In genomic region chr10:80186364-80187012, GRCh38 we compare ENCODE assay signal across 8 cellular contexts. TPM values are rescaled to one million over a fixed set of nuclear protein-coding genes. Genes with fewer than 3 reads are reported as not detected.
A peak's percentile ranks its signal among the peaks of the same experiment; 100 is the strongest.
DNase-seq lines count a peak whose midpoint lies in the region; ATAC-seq and TF ChIP-seq lines count a peak whose summit lies in the region.

No MANE protein-coding gene starts in this region.

- H3K27ac ChIP-seq in CD4-positive, alpha-beta memory T cell (ENCODE audit: low read depth, low read length), result peak overlapping the region; percentile 59
- H3K27ac ChIP-seq in PC-3 (ENCODE audit: low read length), result no peak overlapping the region
- peak overlapping the region; percentile 5 for H3K27ac ChIP-seq in duodenal mucosa (ENCODE audit: low read depth, low read length)
- no peak overlapping the region for H3K27ac ChIP-seq in trophoblast cell (ENCODE audit: low read depth, low read length)

- H3K79me2 ChIP-seq in PC-3 (ENCODE audit: low read length), result peaks cover 98% of the 10 kb centered on the region
- peaks cover 9% of the 10 kb centered on the region for H3K79me2 ChIP-seq in trophoblast cell (ENCODE audit: control insufficient read depth, insufficient read depth, low read length, poor library complexity)

- no peak overlapping the region for H3K23ac ChIP-seq in trophoblast cell (ENCODE audit: low read length)

- peaks cover 57 to 88% (median 75%) of the 10 kb centered on the region in 4 donors for H3K4me1 Mint-ChIP-seq in CD4-positive, alpha-beta memory T cell

- no peak overlapping the region for H2AFZ ChIP-seq in PC-3 (ENCODE audit: low read length)
- no peak overlapping the region for H2AFZ ChIP-seq in trophoblast cell (ENCODE audit: insufficient read depth, low read length, poor library complexity)

- no peak overlapping the region for H3K18ac ChIP-seq in trophoblast cell (ENCODE audit: low read length)

- H3K4me3 ChIP-seq in CD4-positive, alpha-beta memory T cell (ENCODE audit: low read length in 2 of 2), result peak overlapping the region in 1 of 2 donors; percentile 16
- H3K4me3 ChIP-seq in PC-3 (ENCODE audit: low read length), result no peak overlapping the region
- no peak overlapping the region for H3K4me3 ChIP-seq in duodenal mucosa (ENCODE audit: low read depth in 1 of 2, low read length in 2 of 2)
- H3K4me3 ChIP-seq in trophoblast cell (ENCODE audit: low read depth, low read length), result no peak overlapping the region

- BruUV-seq in PC-3 (replicated peaks; lab: Mats Ljungman, UMichigan), result no TSS peak

- H3K27me3 ChIP-seq in CD4-positive, alpha-beta memory T cell (ENCODE audit: insufficient read depth, low read length), result no peaks in the 10 kb centered on the region
- no peaks in the 10 kb centered on the region for H3K27me3 ChIP-seq in PC-3 (ENCODE audit: low read length)
- H3K27me3 ChIP-seq in duodenal mucosa (ENCODE audit: control insufficient read depth in 1 of 2, insufficient read depth in 2 of 2, low read length in 2 of 2), result no peaks in the 10 kb centered on the region
- H3K27me3 ChIP-seq in trophoblast cell (ENCODE audit: insufficient read depth, low read length), result no peaks in the 10 kb centered on the region

- H4K8ac ChIP-seq in trophoblast cell (ENCODE audit: low read depth, low read length), result no peak overlapping the region

- TF ChIP-seq CTCF in PC-3 (conservative IDR thresholded peaks at IDR 0.05; ENCODE audit: low read depth, low read length), result no peak

- no peak overlapping the region for H2BK12ac ChIP-seq in trophoblast cell (ENCODE audit: low read length)

- H2BK5ac ChIP-seq in trophoblast cell (ENCODE audit: low read depth, low read length, poor library complexity), result no peak overlapping the region

- H3K36me3 ChIP-seq in CD4-positive, alpha-beta memory T cell (ENCODE audit: insufficient read depth, low read length), result no peaks in the 10 kb centered on the region
- H3K36me3 ChIP-seq in PC-3 (ENCODE audit: low read depth, low read length) (peaks cover 43% of the 10 kb centered on the region), duodenal mucosa (ENCODE audit: control insufficient read depth in 1 of 2, insufficient read depth in 2 of 2, low read length in 2 of 2) (peaks cover 0 to 15% of the 10 kb centered on the region in 2 donors), trophoblast cell (ENCODE audit: control insufficient read depth in 1 of 2, insufficient read depth in 2 of 2, low read length in 2 of 2) (no peaks in the 10 kb centered on the region)

- intact Hi-C loops in CD4-positive, alpha-beta memory T cell (cut with micrococcal nuclease), result loop anchor here (1.0 to 5.0 kb wide), 5 partner anchors 10 to 107 kb away; partner anchors contain the start of gene ANXA11
- intact Hi-C loops in PC-3 (cut with micrococcal nuclease), result no loop called here

- no peak overlapping the region for H4K91ac ChIP-seq in trophoblast cell (ENCODE audit: low read depth, low read length)

- H3F3A ChIP-seq in PC-3 (ENCODE audit: low read length, unreplicated experiment), result no peaks in the 10 kb centered on the region

- H3K4ac ChIP-seq in trophoblast cell (ENCODE audit: low read depth, low read length), result peak overlapping the region; percentile 9

- no CpG with 5 or more reads among the region's 13 CpGs for WGBS in trophoblast cell (ENCODE audit: extremely low coverage, insufficient coverage, insufficient read length)

- H3K9me3 ChIP-seq in CD4-positive, alpha-beta memory T cell (ENCODE audit: control insufficient read depth in 1 of 2, low read length in 2 of 2), result no peaks in the 10 kb centered on the region
- H3K9me3 ChIP-seq in PC-3 (ENCODE audit: low read length) (no peaks in the 10 kb centered on the region), duodenal mucosa (ENCODE audit: control insufficient read depth in 1 of 2, low read length in 2 of 2) (no peaks in the 10 kb centered on the region), trophoblast cell (ENCODE audit: insufficient read depth, low read depth, low read length) (no peaks in the 10 kb centered on the region)

- CTCF ChIA-PET in CD4-positive, alpha-beta memory T cell (lab: Charles Lee; ENCODE audit: partially characterized antibody), result interaction anchor here (1.1 to 3.2 kb wide), 10 partner anchors 10 to 840 kb away, joined by 3 to 92 read pairs (median 10); partner anchors contain the start of gene ANXA11
- CTCF ChIA-PET in PC-3 (lab: Charles Lee), result no interaction called here

- H3K9me2 ChIP-seq in PC-3 (replicated peaks; ENCODE audit: low read length), result no peaks in the 10 kb centered on the region

- peak overlapping the region in 7 of 8 donors; percentile 17 to 83 (median 78) for H3K4me3 Mint-ChIP-seq in CD4-positive, alpha-beta memory T cell

- no peak overlapping the region for H2BK120ac ChIP-seq in trophoblast cell (ENCODE audit: insufficient read depth, low read length, poor library complexity)

- H3K27me3 Mint-ChIP-seq in CD4-positive, alpha-beta memory T cell, result no peaks in the 10 kb centered on the region

- H4K12ac ChIP-seq in trophoblast cell (ENCODE audit: low read depth, low read length), result no peak overlapping the region

- POLR2A ChIA-PET in CD4-positive, alpha-beta memory T cell (lab: Charles Lee; ENCODE audit: partially characterized antibody), result interaction anchor here (0.9 to 3.9 kb wide), 11 partner anchors 8 to 41 kb away, joined by 3 to 186 read pairs (median 19); partner anchors contain the start of gene ANXA11
- POLR2A ChIA-PET in PC-3 (lab: Charles Lee; ENCODE audit: unreplicated experiment), result no interaction called here

- peaks cover 88% of the 10 kb centered on the region for H4K20me1 ChIP-seq in PC-3 (ENCODE audit: low read length)

- peaks cover 3 to 20% of the 10 kb centered on the region in 2 donors for H3K36me3 Mint-ChIP-seq in CD4-positive, alpha-beta memory T cell

- no peak overlapping the region for H3K4me2 ChIP-seq in PC-3 (ENCODE audit: low read length)
- H3K4me2 ChIP-seq in trophoblast cell (ENCODE audit: low read length), result no peak overlapping the region

- no peak overlapping the region for H2AK5ac ChIP-seq in trophoblast cell (ENCODE audit: low read length)

- ATAC-seq in PC-3, result peak; percentile 27
- no peak for ATAC-seq in HG03135 (IDR thresholded peaks at IDR 0.05; ENCODE audit: unreplicated experiment)
- no peak for ATAC-seq in HG03025 (IDR thresholded peaks at IDR 0.05; ENCODE audit: low FRiP score, unreplicated experiment)
- no peak for ATAC-seq in HG03354 (IDR thresholded peaks at IDR 0.05; ENCODE audit: poor library complexity, severe bottlenecking, unreplicated experiment)

- H3K9me3 Mint-ChIP-seq in CD4-positive, alpha-beta memory T cell, result peaks cover 0 to 4% (median 0%) of the 10 kb centered on the region in 8 donors

- peaks cover 88% of the 10 kb centered on the region for H3K4me1 ChIP-seq in CD4-positive, alpha-beta memory T cell (ENCODE audit: insufficient read depth, low read length)
- H3K4me1 ChIP-seq in PC-3 (ENCODE audit: insufficient read depth, low read length) (peaks cover 6% of the 10 kb centered on the region), duodenal mucosa (ENCODE audit: control insufficient read depth in 1 of 2, insufficient read depth in 2 of 2, low read length in 2 of 2) (peaks cover 40 to 48% of the 10 kb centered on the region in 2 donors), trophoblast cell (ENCODE audit: control insufficient read depth in 1 of 2, insufficient read depth in 2 of 2, low read length in 2 of 2) (peaks cover 0 to under 1% of the 10 kb centered on the region in 2 experiments)

- H3K79me1 ChIP-seq in trophoblast cell (ENCODE audit: low read length), result no peaks in the 10 kb centered on the region

- H3K9ac ChIP-seq in PC-3 (ENCODE audit: low read length) (no peak overlapping the region), duodenal mucosa (ENCODE audit: low read depth in 1 of 2, low read length in 2 of 2) (no peak overlapping the region), trophoblast cell (ENCODE audit: low read length) (no peak overlapping the region)

- H3K27ac Mint-ChIP-seq in CD4-positive, alpha-beta memory T cell, result peak overlapping the region; percentile 41 to 96 (median 93)

- no peak for DNase-seq in CD4-positive, alpha-beta memory T cell
- DNase-seq in PC-3 (no peak), trophoblast cell (peak in 1 of 2 donors; percentile 36), AG20443 (ENCODE audit: low spot score) (no peak)

- no peak overlapping the region for H3K14ac ChIP-seq in trophoblast cell (ENCODE audit: low read length)

RNA-seq across cellular contexts. Expression of gene ANXA11, which starts 18.8 kb away (rescaled TPM):
- 100 to 1,000 TPM; 202 to 211 TPM for total RNA-seq in CD4-positive, alpha-beta memory T cell
- 100 to 1,000 TPM; 173 to 342 TPM for polyA plus RNA-seq in CD4-positive, alpha-beta memory T cell
- total RNA-seq in PC-3 (2014; rRNA removed), result 434 and 520 TPM in 2 replicates
- polyA plus RNA-seq in trophoblast cell (2013), result 460 and 504 TPM in 2 replicates

RNA-seq across cellular contexts. Expression of gene PLAC9, which starts 54.0 kb away (rescaled TPM):
- total RNA-seq in CD4-positive, alpha-beta memory T cell, result not detected
- polyA plus RNA-seq in CD4-positive, alpha-beta memory T cell, result under 1 TPM in 1 of 2 donors, not detected in 1; 0.81 TPM
- total RNA-seq in PC-3 (2014; rRNA removed), result 0.81 and 2.0 TPM in 2 replicates
- 12.4 and 12.5 TPM in 2 replicates for polyA plus RNA-seq in trophoblast cell (2013)

Comparison
In these comparisons a context has a peak if more than half of its experiments do, and no peak if none do; other contexts are left out.
1. H3K27ac ChIP-seq: peak in CD4-positive, alpha-beta memory T cell (single experiment) and duodenal mucosa (single experiment); none in PC-3 (single experiment) and trophoblast cell (single experiment).